In genomic region chr13:51249767-51250741, GRCh38 we compare ENCODE assay signal across 10 cellular contexts. TPM values are rescaled to one million over a fixed set of nuclear protein-coding genes. Genes with fewer than 3 reads are reported as not detected.
DNase-seq lines count a peak whose midpoint lies in the region; ATAC-seq, FAIRE-seq and TF ChIP-seq lines count a peak whose summit lies in the region.
"Had no signal": no experiment of that assay in that cellular context is flagged by ENCODE, and none has a peak within 500 bp of the region (broad histone marks: within the 10 kb centered on the region; RNA-seq: fewer than 3 reads in every experiment).

No MANE protein-coding gene starts in this region.

- POLR2A ChIA-PET in GM12878 (lab: Charles Lee) = no interaction called here

- peak; percentile 54 for TF ChIP-seq CTCF in C4-2B (conservative IDR thresholded peaks at IDR 0.05)
- peak; percentile 51 for TF ChIP-seq CTCF in HL-60 (IDR thresholded peaks at IDR 0.05; ENCODE audit: insufficient read depth, low read length)
- peak; percentile 27 to 59 (median 57); a peak in 5 of 6 replicates for TF ChIP-seq CTCF in GM12878 (IDR thresholded peaks at IDR 0.05 in 2 of 3, conservative IDR thresholded peaks at IDR 0.05 in 1 of 3; ENCODE audit: control insufficient read depth in 2 of 3, extremely low read depth in 1 of 3, insufficient read depth in 1 of 3, low read depth in 3 of 3, low read length in 3 of 3)
- TF ChIP-seq CTCF in gastroesophageal sphincter (IDR thresholded peaks at IDR 0.05) = peak in 2 of 4 experiments; percentile 24 to 34

- H3K4me1 ChIP-seq in GM12878 (ENCODE audit: control insufficient read depth, insufficient read depth, low read length) (peaks cover 3% of the 10 kb centered on the region; the same call in 1 of the 2 replicates), gastroesophageal sphincter (peaks cover 5 to 75% (median 5%) of the 10 kb centered on the region in 3 donors)

- FAIRE-seq in GM12878 (lab: Jason Lieb, UNC) = no peak

- WGBS in GM12878 (ENCODE audit: insufficient coverage, insufficient replicate concordance, low lambda C conversion rate, missing lambda C conversion rate) = 68% methylated on average over 4 of the region's 4 CpGs
- 80 to 91% methylated on average over 4 of the region's 4 CpGs for WGBS in gastroesophageal sphincter (ENCODE audit: low coverage in 1 of 2), 2 donors

- no peak for TF ChIP-seq RAD21 in GM12878 (IDR thresholded peaks at IDR 0.05; ENCODE audit: insufficient read depth, low read depth, low read length)

- H3K9ac ChIP-seq in GM12878 (ENCODE audit: control insufficient read depth, insufficient read depth, low read length) = no peak overlapping the region

- no TSS peak for BruUV-seq in GM12878 (replicated peaks; lab: Mats Ljungman, UMichigan)

- H3K4me2 ChIP-seq in GM12878 (ENCODE audit: control insufficient read depth, insufficient read depth) = no peak overlapping the region

- intact Hi-C loops in GM12878 (cut with micrococcal nuclease; ENCODE audit: unreplicated experiment) = no loop called here

- CTCF ChIA-PET in GM12878 (lab: Yijun Ruan, JAX) = interaction anchor here (2.0 to 2.1 kb wide), 2 partner anchors 124 to 125 kb away, joined by 6 to 7 read pairs; no protein-coding TSS in a partner anchor

- no peak overlapping the region for H2AFZ ChIP-seq in GM12878 (ENCODE audit: control insufficient read depth, low read depth, low read length)

- no peaks in the 10 kb centered on the region for H3K79me2 ChIP-seq in GM12878 (ENCODE audit: control insufficient read depth, insufficient read depth, low read length)

- H3K27ac ChIP-seq in C4-2B (no peak overlapping the region), HL-60 (replicated peaks) (no peak overlapping the region), GM12878 (ENCODE audit: control insufficient read depth, insufficient read depth) (no peak overlapping the region), gastroesophageal sphincter (peak overlapping the region in 1 of 4 donors; percentile 9)

- H3K36me3 ChIP-seq in GM12878 (ENCODE audit: control insufficient read depth in 2 of 2, insufficient read depth in 2 of 2, low read length in 1 of 2) (no peaks in the 10 kb centered on the region), gastroesophageal sphincter (peaks cover 0 to 16% of the 10 kb centered on the region in 2 donors)

- no peaks in the 10 kb centered on the region for H3K9me3 ChIP-seq in GM12878 (replicated peaks; ENCODE audit: control insufficient read depth, insufficient read depth, low read length)
- H3K9me3 ChIP-seq in gastroesophageal sphincter = no peaks in the 10 kb centered on the region

- SMC1A ChIA-PET in GM12878 (lab: Charles Lee; ENCODE audit: uncharacterized antibody, unreplicated experiment) = interaction anchor here (0.6 kb wide), 1 partner anchor 1186 kb away, joined by 3 read pairs; no protein-coding TSS in a partner anchor

- TF ChIP-seq EP300 in GM12878 (IDR thresholded peaks at IDR 0.05; ENCODE audit: borderline replicate concordance in 1 of 2, control insufficient read depth in 1 of 2, low read depth in 2 of 2, low read length in 2 of 2) (no peak), gastroesophageal sphincter (IDR thresholded peaks at IDR 0.05) (no peak)

- in situ Hi-C loops in GM12878 (cut with MboI) = no loop called here

- DNase-seq in HL-60 (ENCODE audit: low read depth in 1 of 2, low spot score in 1 of 2) = no peak
- DNase-seq in GM12878 (ENCODE audit: low read depth, low spot score) = no peak
- peak; percentile 61 for DNase-seq in midbrain (lab: John Stamatoyannopoulos, UW)
- DNase-seq in mesenteric fat pad (ENCODE audit: low spot score) = no peak
- no peak for DNase-seq in activated naive CD4-positive, alpha-beta T cell treated with Interleukin-2 at 50 U/mL for 16 hours
- DNase-seq: activated gamma-delta T cell treated with Interleukin-2 at 50 U/mL for 16 hours, RPMI8226 had no signal

- H3K27me3 ChIP-seq in HL-60 (ENCODE audit: insufficient read depth, poor library complexity, severe bottlenecking) (no peaks in the 10 kb centered on the region), GM12878 (replicated peaks in 1 of 2; ENCODE audit: control insufficient read depth in 2 of 2, insufficient read depth in 2 of 2, low read length in 1 of 2) (peaks cover 0 to 2% of the 10 kb centered on the region in 2 experiments; a peak in 1 of 4 replicates), gastroesophageal sphincter (no peaks in the 10 kb centered on the region)

- no peaks in the 10 kb centered on the region for H4K20me1 ChIP-seq in GM12878 (ENCODE audit: control insufficient read depth, insufficient read depth)

- TF ChIP-seq POLR2A in GM12878 (IDR thresholded peaks at IDR 0.05; ENCODE audit: low read depth, low read length) (no peak), gastroesophageal sphincter (IDR thresholded peaks at IDR 0.05) (no peak)

- RAD21 ChIA-PET in GM12878 (lab: Charles Lee; ENCODE audit: unreplicated experiment) = no interaction called here

- H3K4me3 ChIP-seq in HL-60 (replicated peaks; ENCODE audit: insufficient read depth, low read length) = no peak overlapping the region
- no peak overlapping the region for H3K4me3 ChIP-seq in GM12878
- H3K4me3 ChIP-seq in gastroesophageal sphincter = no peak overlapping the region

- peak; percentile 81 for ATAC-seq in GM12878
- no peak for ATAC-seq in GM18870 (IDR thresholded peaks at IDR 0.05; ENCODE audit: unreplicated experiment)
- ATAC-seq in gastroesophageal sphincter = no peak

TF ChIP-seq in GM12878, 131 proteins besides CTCF, POLR2A, EP300 and RAD21 (continues in another document):
- TF ChIP-seq HSF1 (IDR thresholded peaks at IDR 0.05; ENCODE audit: low read depth, low read length) (no peak), MYC (IDR thresholded peaks at IDR 0.05; ENCODE audit: insufficient read depth, insufficient read length, insufficient replicate concordance, low read length, severe bottlenecking) (no peak), NKRF (conservative IDR thresholded peaks at IDR 0.05) (no peak), BRCA1 (IDR thresholded peaks at IDR 0.05; ENCODE audit: low read depth, low read length) (no peak), SREBF1 (IDR thresholded peaks at IDR 0.05; ENCODE audit: low read length) (no peak), GATAD2B (conservative IDR thresholded peaks at IDR 0.05; ENCODE audit: low read depth) (no peak), POU2F2 (IDR thresholded peaks at IDR 0.05; ENCODE audit: borderline replicate concordance, low read depth, low read length) (no peak), MAX (IDR thresholded peaks at IDR 0.05; ENCODE audit: low read depth, low read length) (no peak), CBFB (IDR thresholded peaks at IDR 0.05; ENCODE audit: low read depth) (no peak), TARDBP (IDR thresholded peaks at IDR 0.05; ENCODE audit: borderline replicate concordance) (no peak)

RNA-seq across cellular contexts. Expression of gene FAM124A, which starts 27.9 kb away (rescaled TPM):
- total RNA-seq in GM12878 (2013; cell fraction: nucleolus; rRNA removed) = not detected in 2 replicates
- not detected in 2 replicates for total RNA-seq in GM12878 (2014; rRNA removed)
- total RNA-seq in GM12878 (2014; rRNA removed; fragmentation: Illumina TruSeq; extraction: Trizol) = not detected in 2 replicates
- not detected in 2 replicates for total RNA-seq in GM12878 (2021)
- polyA plus RNA-seq in GM12878 (2011; ENCODE audit: low read depth) = not detected
- not detected in 2 replicates for polyA plus RNA-seq in GM12878 (2011; rRNA removed)
- not detected in 2 replicates for polyA plus RNA-seq in GM12878 (2011; cell fraction: cytosol; rRNA removed)
- polyA plus RNA-seq in GM12878 (2011; cell fraction: nucleus; rRNA removed) = not detected in 2 replicates
- polyA plus RNA-seq in GM12878 (2012) = not detected in 2 replicates
- polyA plus RNA-seq in GM12878 (2014; fragmentation: Illumina TruSeq; extraction: Trizol) = not detected in 2 replicates
- polyA plus RNA-seq in GM12878 (2014; fragmentation: Nextera tagmentation; extraction: Ambion mirVana) = not detected
- not detected in 2 replicates for polyA plus RNA-seq in GM12878 (2014; rRNA removed)
- polyA plus RNA-seq in GM12878 (2016; fragmentation: Nextera tagmentation; extraction: Ambion mirVana) = not detected
- polyA minus RNA-seq in GM12878 (2011; rRNA and poly(A)+ RNA removed) = not detected in 2 replicates
- polyA minus RNA-seq in GM12878 (2011; cell fraction: cytosol; rRNA and poly(A)+ RNA removed) = not detected in 2 replicates
- polyA minus RNA-seq in GM12878 (2011; cell fraction: nucleus; rRNA and poly(A)+ RNA removed) = not detected in 2 replicates
- total RNA-seq in mesenteric fat pad = 11.5 TPM
- 10 to 100 TPM; 13.7 to 23.2 (median 15.2) TPM for total RNA-seq in gastroesophageal sphincter

Comparison
In these comparisons a context has a peak if more than half of its experiments do, and no peak if none do; other contexts are left out.
1. RNA of gene FAM124A, which starts 27.9 kb away (total RNA-seq): 13.7 to 23.2 TPM in gastroesophageal sphincter and 11.5 TPM in mesenteric fat pad (single experiment); not detected in GM12878; every median in the first group is over 10 times any median in the second.